Comparison of ENCODE assay signal across 12 cellular contexts in the genomic region with DNA sequence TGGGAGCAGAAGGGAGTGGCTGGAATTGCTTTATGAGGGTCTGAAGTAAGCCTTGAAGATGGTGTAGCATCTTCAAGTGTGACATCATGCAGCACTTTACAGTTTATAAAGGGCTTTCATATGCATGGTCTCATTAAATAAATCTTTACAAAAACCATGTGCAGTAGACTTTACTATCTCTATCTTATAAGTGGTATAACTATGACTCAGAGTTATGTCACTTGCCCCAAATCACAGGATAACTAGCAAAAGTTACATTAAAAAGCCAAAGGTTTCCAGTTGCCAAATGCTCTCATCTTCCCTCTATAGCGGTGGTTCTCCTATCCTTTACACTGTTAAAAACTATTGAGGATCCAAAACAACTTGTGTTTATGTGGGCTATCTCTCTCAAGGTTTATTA.
"Had no signal": no experiment of that assay in that cellular context is flagged by ENCODE, and none has a peak within 500 bp of the region (broad histone marks: within the 10 kb centered on the region; RNA-seq: fewer than 3 reads in every experiment).

No MANE protein-coding gene starts in this region.

- H3K27ac ChIP-seq: dorsolateral prefrontal cortex, esophagus muscularis mucosa, psoas muscle, thoracic aorta had no signal

- H3K4me1 Mint-ChIP-seq: activated CD4-positive, alpha-beta memory T cell treated with anti-CD3 and anti-CD28 coated beads, Interleukin-2, amount 10 ng/mL, durations not matched to agents 7 days and 5 days; activated naive CD8-positive, alpha-beta T cell treated with anti-CD3 and anti-CD28 coated beads, Interleukin-2, amount 10 ng/mL, durations not matched to agents 7 days and 5 days had no signal

- ATAC-seq: left ventricle myocardium superior, psoas muscle had no signal

- DNase-seq: activated CD4-positive, alpha-beta memory T cell treated with anti-CD3 and anti-CD28 coated beads, Interleukin-2, amount 10 ng/mL, durations not matched to agents 7 days and 5 days; activated CD4-positive, alpha-beta T cell treated with anti-CD3 and anti-CD28 coated beads for 1 hour; activated CD8-positive, alpha-beta memory T cell treated with anti-CD3 and anti-CD28 coated beads, Interleukin-2, amount 50 U/mL, for 4 hours; activated naive CD8-positive, alpha-beta T cell treated with anti-CD3 and anti-CD28 coated beads, Interleukin-2, amount 10 ng/mL, durations not matched to agents 7 days and 5 days; dorsolateral prefrontal cortex; left ventricle myocardium superior; psoas muscle; stimulated activated CD4-positive, alpha-beta T cell treated with anti-CD3 and anti-CD28 coated beads, Interleukin-2, amount 100 ng/mL, for 48 hours; T-helper 9 cell had no signal

- H3K27me3 ChIP-seq: dorsolateral prefrontal cortex, esophagus muscularis mucosa had no signal

- H3K27ac Mint-ChIP-seq: activated CD4-positive, alpha-beta memory T cell treated with anti-CD3 and anti-CD28 coated beads, Interleukin-2, amount 10 ng/mL, durations not matched to agents 7 days and 5 days; activated naive CD8-positive, alpha-beta T cell treated with anti-CD3 and anti-CD28 coated beads, Interleukin-2, amount 10 ng/mL, durations not matched to agents 7 days and 5 days; stimulated activated naive CD8-positive, alpha-beta T cell treated with anti-CD3 and anti-CD28 coated beads, Interleukin-15, Interleukin-2, amounts not matched to agents 100 ng/mL and 50 ng/mL, for 24 hours had no signal

- H3K4me3 ChIP-seq: dorsolateral prefrontal cortex, esophagus muscularis mucosa, psoas muscle, thoracic aorta had no signal

- H3K9me3 Mint-ChIP-seq: activated CD4-positive, alpha-beta memory T cell treated with anti-CD3 and anti-CD28 coated beads, Interleukin-2, amount 10 ng/mL, durations not matched to agents 7 days and 5 days; activated naive CD8-positive, alpha-beta T cell treated with anti-CD3 and anti-CD28 coated beads, Interleukin-2, amount 10 ng/mL, durations not matched to agents 7 days and 5 days had no signal

- H3K36me3 ChIP-seq: esophagus muscularis mucosa, thoracic aorta had no signal

- H3K27me3 Mint-ChIP-seq: activated CD4-positive, alpha-beta memory T cell treated with anti-CD3 and anti-CD28 coated beads, Interleukin-2, amount 10 ng/mL, durations not matched to agents 7 days and 5 days; activated naive CD8-positive, alpha-beta T cell treated with anti-CD3 and anti-CD28 coated beads, Interleukin-2, amount 10 ng/mL, durations not matched to agents 7 days and 5 days; stimulated activated naive CD8-positive, alpha-beta T cell treated with anti-CD3 and anti-CD28 coated beads, Interleukin-15, Interleukin-2, amounts not matched to agents 100 ng/mL and 50 ng/mL, for 24 hours had no signal

- H3K9me3 ChIP-seq: thoracic aorta had no signal

- H3K36me3 Mint-ChIP-seq: activated naive CD8-positive, alpha-beta T cell treated with anti-CD3 and anti-CD28 coated beads, Interleukin-2, amount 10 ng/mL, durations not matched to agents 7 days and 5 days had no signal

- H3K4me3 Mint-ChIP-seq: activated CD4-positive, alpha-beta memory T cell treated with anti-CD3 and anti-CD28 coated beads, Interleukin-2, amount 10 ng/mL, durations not matched to agents 7 days and 5 days; activated naive CD8-positive, alpha-beta T cell treated with anti-CD3 and anti-CD28 coated beads, Interleukin-2, amount 10 ng/mL, durations not matched to agents 7 days and 5 days; stimulated activated naive CD8-positive, alpha-beta T cell treated with anti-CD3 and anti-CD28 coated beads, Interleukin-15, Interleukin-2, amounts not matched to agents 100 ng/mL and 50 ng/mL, for 24 hours had no signal
